1 cellular context compared by ENCODE assay signal in the genomic region with DNA sequence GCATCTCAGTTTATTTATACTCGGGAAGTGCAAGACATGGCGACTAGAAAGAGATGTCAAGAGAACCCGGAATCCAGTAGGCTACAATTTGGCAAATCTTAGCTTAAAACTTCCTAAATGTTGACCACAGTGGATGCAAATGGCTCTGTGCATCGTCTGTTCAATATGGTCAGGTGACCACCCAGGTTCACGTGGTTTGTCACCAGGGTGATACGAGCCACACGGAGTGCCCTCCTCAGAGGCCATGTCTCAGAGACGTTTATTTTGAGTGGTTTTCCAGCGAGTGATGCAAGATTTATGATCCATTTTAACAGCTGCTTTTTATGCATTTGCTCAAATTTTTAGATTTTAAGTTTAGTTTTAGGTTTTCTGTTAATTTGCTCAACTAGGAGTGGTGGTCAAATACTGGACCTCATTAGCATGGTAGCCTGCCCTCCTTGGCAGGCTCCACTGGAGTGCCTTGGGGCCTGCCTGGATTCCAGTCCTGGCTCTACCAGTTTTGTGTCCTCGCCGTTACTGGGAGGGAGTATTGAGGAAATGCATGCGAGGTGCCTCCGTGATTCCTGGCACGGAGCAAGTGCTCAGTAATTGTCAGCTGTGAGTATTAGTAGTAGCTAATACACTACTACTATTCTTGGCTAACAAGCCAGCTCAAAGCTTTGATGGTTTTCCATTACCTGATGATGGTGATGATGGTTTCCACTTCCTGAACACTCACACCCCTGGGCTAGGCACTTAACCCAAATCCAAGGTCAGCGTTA.
A peak's percentile ranks its signal among the peaks of the same experiment; 100 is the strongest.
TF ChIP-seq lines count a peak whose summit lies in the region.

No MANE protein-coding gene starts in this region.

TF ChIP-seq in K562, 482 proteins besides CTCF, POLR2A, EP300 and RAD21:
- peak; percentile 58 for TF ChIP-seq RFX1 (IDR thresholded peaks at IDR 0.05)
- TF ChIP-seq RAD51 (IDR thresholded peaks at IDR 0.05; ENCODE audit: borderline replicate concordance, low read depth) = peak; percentile 86
